8 cellular contexts compared by ENCODE assay signal in genomic region chr19:35557539-35558399, GRCh38. TPM values are rescaled to one million over a fixed set of nuclear protein-coding genes. Genes with fewer than 3 reads are reported as not detected.
A peak's percentile ranks its signal among the peaks of the same experiment; 100 is the strongest.
DNase-seq lines count a peak whose midpoint lies in the region; ATAC-seq and TF ChIP-seq lines count a peak whose summit lies in the region.

No MANE protein-coding gene starts in this region.

- DNase-seq in Calu3 = peak; percentile 35
- peak; percentile 61 for DNase-seq in NCI-H2029 (lab: John Stamatoyannopoulos, UW)
- peak; percentile 66 for DNase-seq in activated T-cell treated with anti-CD3 and anti-CD28 coated beads, Interleukin-2, amount 50 U/mL, for 1 hour
- DNase-seq in fibroblast of peridontal ligament (ENCODE audit: extremely low read depth) = peak; percentile 6
- DNase-seq in osteoblast (ENCODE audit: insufficient read length, low spot score, missing footprints) = peak; percentile 89
- peak in 1 of 2 donors; percentile 44 for DNase-seq in uterus

- H3K9me3 ChIP-seq in osteoblast (ENCODE audit: low read depth, low read length) (no peaks in the 10 kb centered on the region), uterus (no peaks in the 10 kb centered on the region)

- H3K27me3 Mint-ChIP-seq in Calu3 (ENCODE audit: unreplicated experiment) = peaks cover 87% of the 10 kb centered on the region

- ATAC-seq in GM21447 (IDR thresholded peaks at IDR 0.05; ENCODE audit: unreplicated experiment) (no peak), GM18517 (IDR thresholded peaks at IDR 0.05; ENCODE audit: unreplicated experiment) (no peak)

- no peak overlapping the region for H3K27ac Mint-ChIP-seq in Calu3 (ENCODE audit: unreplicated experiment)

- no peaks in the 10 kb centered on the region for H3K9me3 Mint-ChIP-seq in Calu3 (ENCODE audit: low read depth, unreplicated experiment)

- H3K4me3 ChIP-seq in osteoblast (ENCODE audit: insufficient read depth, low read length) (peak overlapping the region; percentile 56), uterus (peak overlapping the region; percentile 14 to 20)

- H3K36me3 Mint-ChIP-seq in Calu3 (ENCODE audit: insufficient read depth, unreplicated experiment) = no peaks in the 10 kb centered on the region

- CTCF ChIA-PET in Calu3 (lab: Charles Lee) = interaction anchor here (0.8 kb wide), 1 partner anchor 49 kb away, joined by 6 read pairs; no protein-coding TSS in a partner anchor

- no TSS peak for BruUV-seq in Calu3 (replicated peaks; lab: Mats Ljungman, UMichigan)

- H2AFZ ChIP-seq in osteoblast (ENCODE audit: low read length) = peak overlapping the region; percentile 56

- no peaks in the 10 kb centered on the region for H3K79me2 ChIP-seq in osteoblast (ENCODE audit: insufficient read depth, low read length)

- TF ChIP-seq CTCF in Calu3 (IDR thresholded peaks at IDR 0.05; ENCODE audit: unreplicated experiment) (no peak), osteoblast (IDR thresholded peaks at IDR 0.05; ENCODE audit: extremely low read depth, low read depth, low read length) (no peak), uterus (IDR thresholded peaks at IDR 0.05) (no peak)

- H3K27me3 ChIP-seq in osteoblast (ENCODE audit: insufficient read depth, low read length) (peaks cover 15% of the 10 kb centered on the region), uterus (peaks cover 11 to 15% of the 10 kb centered on the region in 2 donors)

- H3K4me1 ChIP-seq in osteoblast (ENCODE audit: insufficient read depth, low read length) (no peaks in the 10 kb centered on the region), uterus (peaks cover 0 to 3% of the 10 kb centered on the region in 2 donors)

- H3K36me3 ChIP-seq in osteoblast (ENCODE audit: insufficient read depth, low read length) (no peaks in the 10 kb centered on the region), uterus (no peaks in the 10 kb centered on the region)

- no peak overlapping the region for H3K4me3 Mint-ChIP-seq in Calu3 (ENCODE audit: low read depth, unreplicated experiment)

- H3K4me1 Mint-ChIP-seq in Calu3 (ENCODE audit: low read depth, unreplicated experiment) = no peaks in the 10 kb centered on the region

- no peak for TF ChIP-seq POLR2A in uterus (IDR thresholded peaks at IDR 0.05)

- H3K4me2 ChIP-seq in osteoblast (ENCODE audit: insufficient read depth, low read length) = peak overlapping the region; percentile 75

- H4K20me1 ChIP-seq in osteoblast (ENCODE audit: insufficient read depth, low read length) = no peaks in the 10 kb centered on the region

- H3K27ac ChIP-seq in osteoblast (ENCODE audit: low read depth, low read length) (no peak overlapping the region), uterus (no peak overlapping the region)

- intact Hi-C loops in Calu3 (cut with micrococcal nuclease; ENCODE audit: unreplicated experiment) = no loop called here
- intact Hi-C loops in uterus (cut with DNase I; ENCODE audit: low total_unique reads) = no loop called here

RNA-seq across cellular contexts. Expression of gene ATP4A, which starts 5.7 kb away (rescaled TPM):
- total RNA-seq in Calu3 (2022) (not detected in 2 replicates), osteoblast (not detected in 2 replicates), uterus (under 1 TPM in 1 of 4 donors, not detected in 3; 0.14 TPM)

RNA-seq across cellular contexts. Expression of gene TMEM147, which starts 12.3 kb away (rescaled TPM):
- total RNA-seq in Calu3 (2022) = 114 and 118 TPM in 2 replicates
- 93.1 and 98.8 TPM in 2 replicates for total RNA-seq in osteoblast
- total RNA-seq in uterus = 100 to 1,000 TPM in 1 of 4 donors, 10 to 100 TPM in 3; 34.6 to 111 (median 50.0) TPM

RNA-seq across cellular contexts. Expression of gene GAPDHS, which starts 24.5 kb away (rescaled TPM):
- total RNA-seq in Calu3 (2022) = not detected in 2 replicates
- not detected in 2 replicates for total RNA-seq in osteoblast
- not detected for total RNA-seq in uterus

RNA-seq across cellular contexts. Expression of gene PMIS2, which starts 28.2 kb away (rescaled TPM):
- total RNA-seq in Calu3 (2022) (not detected in 2 replicates), osteoblast (not detected in 2 replicates), uterus (not detected)

RNA-seq across cellular contexts. Expression of gene SBSN, which starts 29.7 kb away (rescaled TPM):
- total RNA-seq in Calu3 (2022) = not detected in 2 replicates
- 4.7 and 12.1 TPM in 2 replicates for total RNA-seq in osteoblast
- under 1 TPM in 1 of 4 donors, not detected in 3; 0.37 TPM for total RNA-seq in uterus
